Comparison of ENCODE assay signal across 3 cellular contexts in the genomic region with DNA sequence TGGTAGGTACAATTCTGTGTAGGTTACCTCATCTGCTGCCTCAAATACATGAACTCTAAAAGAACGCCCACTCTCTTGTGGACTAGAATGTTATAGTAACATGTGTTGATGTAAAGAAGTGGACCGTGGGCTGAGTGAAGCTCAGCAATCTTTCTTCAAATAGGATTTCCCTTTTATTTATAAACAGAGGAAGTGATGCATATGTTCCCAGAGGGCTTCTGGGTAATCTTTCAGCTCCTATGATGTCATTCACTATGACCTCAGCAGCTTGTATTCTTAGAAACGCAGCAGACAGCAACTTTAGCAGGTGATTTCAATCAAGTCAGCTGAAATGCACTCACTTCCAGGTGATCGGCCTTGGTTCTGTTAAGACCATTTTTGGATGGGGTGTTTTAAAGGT.
TF ChIP-seq lines count a peak whose summit lies in the region.

No MANE protein-coding gene starts in this region.

TF ChIP-seq in HEK293, 187 proteins besides CTCF, POLR2A, EP300 and RAD21 (continues in another document):
- TF ChIP-seq REPIN1 (tag by site-specific recombination; IDR thresholded peaks at IDR 0.05; ENCODE audit: low read depth) (no peak), SALL2 (tag by site-specific recombination; IDR thresholded peaks at IDR 0.05; ENCODE audit: borderline replicate concordance) (no peak), ZNF311 (tag by site-specific recombination; IDR thresholded peaks at IDR 0.05; ENCODE audit: borderline replicate concordance) (no peak), ZNF221 (tag by site-specific recombination; IDR thresholded peaks at IDR 0.05; ENCODE audit: borderline replicate concordance) (no peak), ZBTB21 (tag by site-specific recombination; IDR thresholded peaks at IDR 0.05) (peak; percentile 96), ZNF654 (tag by site-specific recombination; IDR thresholded peaks at IDR 0.05; ENCODE audit: low read depth) (no peak), ZNF140 (tag by site-specific recombination; IDR thresholded peaks at IDR 0.05) (no peak), KLF9 (tag by site-specific recombination; IDR thresholded peaks at IDR 0.05; ENCODE audit: low read depth) (no peak), ZNF184 (tag by site-specific recombination; IDR thresholded peaks at IDR 0.05) (peak; percentile 70; the same call in 1 of the 2 replicates), MEIS1 (CRISPR knock-in tag; IDR thresholded peaks at IDR 0.05; ENCODE audit: borderline replicate concordance) (no peak), ZNF670 (tag by site-specific recombination; IDR thresholded peaks at IDR 0.05; ENCODE audit: low read depth) (no peak), ZNF701 (tag by site-specific recombination; IDR thresholded peaks at IDR 0.05) (no peak), ZNF585B (tag by site-specific recombination; IDR thresholded peaks at IDR 0.05) (no peak), ZFHX2 (tag by site-specific recombination; conservative IDR thresholded peaks at IDR 0.05) (peak; percentile 72), ZNF211 (tag by site-specific recombination; IDR thresholded peaks at IDR 0.05; ENCODE audit: low read depth) (no peak), SP2 (tag by site-specific recombination; IDR thresholded peaks at IDR 0.05) (no peak), ZFP69B (tag by site-specific recombination; IDR thresholded peaks at IDR 0.05) (peak; percentile 72)
- TF ChIP-seq, protein P1, sequence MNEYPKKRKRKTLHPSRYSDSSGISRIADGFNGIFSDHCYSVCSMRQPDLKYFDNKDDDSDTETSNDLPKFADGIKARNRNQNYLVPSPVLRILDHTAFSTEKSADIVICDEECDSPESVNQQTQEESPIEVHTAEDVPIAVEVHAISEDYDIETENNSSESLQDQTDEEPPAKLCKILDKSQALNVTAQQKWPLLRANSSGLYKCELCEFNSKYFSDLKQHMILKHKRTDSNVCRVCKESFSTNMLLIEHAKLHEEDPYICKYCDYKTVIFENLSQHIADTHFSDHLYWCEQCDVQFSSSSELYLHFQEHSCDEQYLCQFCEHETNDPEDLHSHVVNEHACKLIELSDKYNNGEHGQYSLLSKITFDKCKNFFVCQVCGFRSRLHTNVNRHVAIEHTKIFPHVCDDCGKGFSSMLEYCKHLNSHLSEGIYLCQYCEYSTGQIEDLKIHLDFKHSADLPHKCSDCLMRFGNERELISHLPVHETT (tag by site-specific recombination; IDR thresholded peaks at IDR 0.05), result peak; percentile 23; the same call in 1 of the 2 replicates
- TF ChIP-seq, protein P2, sequence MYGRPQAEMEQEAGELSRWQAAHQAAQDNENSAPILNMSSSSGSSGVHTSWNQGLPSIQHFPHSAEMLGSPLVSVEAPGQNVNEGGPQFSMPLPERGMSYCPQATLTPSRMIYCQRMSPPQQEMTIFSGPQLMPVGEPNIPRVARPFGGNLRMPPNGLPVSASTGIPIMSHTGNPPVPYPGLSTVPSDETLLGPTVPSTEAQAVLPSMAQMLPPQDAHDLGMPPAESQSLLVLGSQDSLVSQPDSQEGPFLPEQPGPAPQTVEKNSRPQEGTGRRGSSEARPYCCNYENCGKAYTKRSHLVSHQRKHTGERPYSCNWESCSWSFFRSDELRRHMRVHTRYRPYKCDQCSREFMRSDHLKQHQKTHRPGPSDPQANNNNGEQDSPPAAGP (tag by site-specific recombination; IDR thresholded peaks at IDR 0.05), result no peak
- TF ChIP-seq, protein P3, sequence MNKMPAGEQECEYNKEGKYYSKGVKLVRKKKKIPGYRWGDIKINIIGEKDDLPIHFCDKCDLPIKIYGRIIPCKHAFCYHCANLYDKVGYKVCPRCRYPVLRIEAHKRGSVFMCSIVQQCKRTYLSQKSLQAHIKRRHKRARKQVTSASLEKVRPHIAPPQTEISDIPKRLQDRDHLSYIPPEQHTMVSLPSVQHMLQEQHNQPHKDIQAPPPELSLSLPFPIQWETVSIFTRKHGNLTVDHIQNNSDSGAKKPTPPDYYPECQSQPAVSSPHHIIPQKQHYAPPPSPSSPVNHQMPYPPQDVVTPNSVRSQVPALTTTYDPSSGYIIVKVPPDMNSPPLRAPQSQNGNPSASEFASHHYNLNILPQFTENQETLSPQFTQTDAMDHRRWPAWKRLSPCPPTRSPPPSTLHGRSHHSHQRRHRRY (tag by site-specific recombination; IDR thresholded peaks at IDR 0.05), result no peak

TF ChIP-seq in HepG2, 621 proteins besides CTCF, POLR2A, EP300 and RAD21 (continues in another document):
- TF ChIP-seq ZNF256 (CRISPR knock-in tag; conservative IDR thresholded peaks at IDR 0.05) (no peak), NRL (CRISPR knock-in tag; IDR thresholded peaks at IDR 0.05; ENCODE audit: borderline replicate concordance) (no peak), ZNF598 (CRISPR knock-in tag; IDR thresholded peaks at IDR 0.05; ENCODE audit: borderline replicate concordance) (no peak), HDAC6 (IDR thresholded peaks at IDR 0.05; ENCODE audit: low read depth, low read length) (no peak), CREB1 (IDR thresholded peaks at IDR 0.05) (0 out of 2 replicates have a peak, but pooled peaks have one; percentile 23), CREB1 (CRISPR knock-in tag; IDR thresholded peaks at IDR 0.05) (no peak)
- TF ChIP-seq, protein P4, sequence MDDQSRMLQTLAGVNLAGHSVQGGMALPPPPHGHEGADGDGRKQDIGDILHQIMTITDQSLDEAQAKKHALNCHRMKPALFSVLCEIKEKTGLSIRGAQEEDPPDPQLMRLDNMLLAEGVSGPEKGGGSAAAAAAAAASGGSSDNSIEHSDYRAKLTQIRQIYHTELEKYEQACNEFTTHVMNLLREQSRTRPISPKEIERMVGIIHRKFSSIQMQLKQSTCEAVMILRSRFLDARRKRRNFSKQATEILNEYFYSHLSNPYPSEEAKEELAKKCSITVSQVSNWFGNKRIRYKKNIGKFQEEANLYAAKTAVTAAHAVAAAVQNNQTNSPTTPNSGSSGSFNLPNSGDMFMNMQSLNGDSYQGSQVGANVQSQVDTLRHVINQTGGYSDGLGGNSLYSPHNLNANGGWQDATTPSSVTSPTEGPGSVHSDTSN (CRISPR knock-in tag; IDR thresholded peaks at IDR 0.05; ENCODE audit: borderline replicate concordance), result no peak
- TF ChIP-seq, protein P5, sequence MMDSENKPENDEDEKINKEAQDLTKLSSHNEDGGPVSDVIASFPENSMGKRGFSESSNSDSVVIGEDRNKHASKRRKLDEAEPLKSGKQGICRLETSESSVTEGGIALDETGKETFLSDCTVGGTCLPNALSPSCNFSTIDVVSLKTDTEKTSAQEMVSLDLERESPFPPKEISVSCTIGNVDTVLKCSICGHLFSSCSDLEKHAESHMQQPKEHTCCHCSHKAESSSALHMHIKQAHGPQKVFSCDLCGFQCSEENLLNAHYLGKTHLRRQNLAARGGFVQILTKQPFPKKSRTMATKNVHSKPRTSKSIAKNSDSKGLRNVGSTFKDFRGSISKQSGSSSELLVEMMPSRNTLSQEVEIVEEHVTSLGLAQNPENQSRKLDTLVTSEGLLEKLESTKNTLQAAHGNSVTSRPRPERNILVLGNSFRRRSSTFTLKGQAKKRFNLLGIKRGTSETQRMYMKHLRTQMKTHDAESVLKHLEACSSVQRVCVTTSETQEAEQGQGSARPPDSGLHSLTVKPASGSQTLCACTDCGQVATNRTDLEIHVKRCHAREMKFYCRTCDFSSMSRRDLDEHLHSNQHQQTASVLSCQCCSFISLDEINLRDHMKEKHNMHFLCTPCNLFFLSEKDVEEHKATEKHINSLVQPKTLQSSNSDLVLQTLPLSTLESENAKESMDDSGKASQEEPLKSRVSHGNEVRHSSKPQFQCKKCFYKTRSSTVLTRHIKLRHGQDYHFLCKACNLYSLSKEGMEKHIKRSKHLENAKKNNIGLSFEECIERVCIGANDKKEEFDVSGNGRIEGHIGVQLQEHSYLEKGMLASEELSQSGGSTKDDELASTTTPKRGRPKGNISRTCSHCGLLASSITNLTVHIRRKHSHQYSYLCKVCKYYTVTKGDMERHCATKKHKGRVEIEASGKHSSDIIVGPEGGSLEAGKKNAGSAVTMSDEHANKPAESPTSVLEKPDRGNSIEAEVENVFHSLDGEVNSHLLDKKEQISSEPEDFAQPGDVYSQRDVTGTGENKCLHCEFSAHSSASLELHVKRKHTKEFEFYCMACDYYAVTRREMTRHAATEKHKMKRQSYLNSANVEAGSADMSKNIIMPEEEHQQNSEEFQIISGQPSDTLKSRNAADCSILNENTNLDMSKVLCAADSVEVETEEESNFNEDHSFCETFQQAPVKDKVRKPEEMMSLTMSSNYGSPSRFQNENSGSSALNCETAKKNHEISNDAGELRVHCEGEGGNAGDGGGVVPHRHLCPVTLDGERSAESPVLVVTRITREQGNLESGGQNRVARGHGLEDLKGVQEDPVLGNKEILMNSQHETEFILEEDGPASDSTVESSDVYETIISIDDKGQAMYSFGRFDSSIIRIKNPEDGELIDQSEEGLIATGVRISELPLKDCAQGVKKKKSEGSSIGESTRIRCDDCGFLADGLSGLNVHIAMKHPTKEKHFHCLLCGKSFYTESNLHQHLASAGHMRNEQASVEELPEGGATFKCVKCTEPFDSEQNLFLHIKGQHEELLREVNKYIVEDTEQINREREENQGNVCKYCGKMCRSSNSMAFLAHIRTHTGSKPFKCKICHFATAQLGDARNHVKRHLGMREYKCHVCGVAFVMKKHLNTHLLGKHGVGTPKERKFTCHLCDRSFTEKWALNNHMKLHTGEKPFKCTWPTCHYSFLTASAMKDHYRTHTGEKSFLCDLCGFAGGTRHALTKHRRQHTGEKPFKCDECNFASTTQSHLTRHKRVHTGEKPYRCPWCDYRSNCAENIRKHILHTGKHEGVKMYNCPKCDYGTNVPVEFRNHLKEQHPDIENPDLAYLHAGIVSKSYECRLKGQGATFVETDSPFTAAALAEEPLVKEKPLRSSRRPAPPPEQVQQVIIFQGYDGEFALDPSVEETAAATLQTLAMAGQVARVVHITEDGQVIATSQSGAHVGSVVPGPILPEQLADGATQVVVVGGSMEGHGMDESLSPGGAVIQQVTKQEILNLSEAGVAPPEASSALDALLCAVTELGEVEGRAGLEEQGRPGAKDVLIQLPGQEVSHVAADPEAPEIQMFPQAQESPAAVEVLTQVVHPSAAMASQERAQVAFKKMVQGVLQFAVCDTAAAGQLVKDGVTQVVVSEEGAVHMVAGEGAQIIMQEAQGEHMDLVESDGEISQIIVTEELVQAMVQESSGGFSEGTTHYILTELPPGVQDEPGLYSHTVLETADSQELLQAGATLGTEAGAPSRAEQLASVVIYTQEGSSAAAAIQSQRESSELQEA (CRISPR knock-in tag; IDR thresholded peaks at IDR 0.05; ENCODE audit: not compliant biosample characterization), result no peak

TF ChIP-seq in GM23338, 12 proteins besides CTCF, POLR2A, EP300 and RAD21 (continues in another document):
- TF ChIP-seq ZNF331 (CRISPR knock-in tag; IDR thresholded peaks at IDR 0.05; ENCODE audit: low read depth) (no peak), NANOG (IDR thresholded peaks at IDR 0.05; ENCODE audit: borderline replicate concordance) (no peak), JUNB (IDR thresholded peaks at IDR 0.05; ENCODE audit: unreplicated experiment) (no peak), POLR2AphosphoS5 (IDR thresholded peaks at IDR 0.05; ENCODE audit: low read depth) (no peak), ZNF114 (CRISPR knock-in tag; IDR thresholded peaks at IDR 0.05) (no peak), EZH2 (IDR thresholded peaks at IDR 0.05; ENCODE audit: low read depth, unreplicated experiment) (no peak), EZH2phosphoT487 (IDR thresholded peaks at IDR 0.05; ENCODE audit: unreplicated experiment) (no peak), STAT1 (IDR thresholded peaks at IDR 0.05; ENCODE audit: unreplicated experiment) (no peak)
- TF ChIP-seq, protein P6, sequence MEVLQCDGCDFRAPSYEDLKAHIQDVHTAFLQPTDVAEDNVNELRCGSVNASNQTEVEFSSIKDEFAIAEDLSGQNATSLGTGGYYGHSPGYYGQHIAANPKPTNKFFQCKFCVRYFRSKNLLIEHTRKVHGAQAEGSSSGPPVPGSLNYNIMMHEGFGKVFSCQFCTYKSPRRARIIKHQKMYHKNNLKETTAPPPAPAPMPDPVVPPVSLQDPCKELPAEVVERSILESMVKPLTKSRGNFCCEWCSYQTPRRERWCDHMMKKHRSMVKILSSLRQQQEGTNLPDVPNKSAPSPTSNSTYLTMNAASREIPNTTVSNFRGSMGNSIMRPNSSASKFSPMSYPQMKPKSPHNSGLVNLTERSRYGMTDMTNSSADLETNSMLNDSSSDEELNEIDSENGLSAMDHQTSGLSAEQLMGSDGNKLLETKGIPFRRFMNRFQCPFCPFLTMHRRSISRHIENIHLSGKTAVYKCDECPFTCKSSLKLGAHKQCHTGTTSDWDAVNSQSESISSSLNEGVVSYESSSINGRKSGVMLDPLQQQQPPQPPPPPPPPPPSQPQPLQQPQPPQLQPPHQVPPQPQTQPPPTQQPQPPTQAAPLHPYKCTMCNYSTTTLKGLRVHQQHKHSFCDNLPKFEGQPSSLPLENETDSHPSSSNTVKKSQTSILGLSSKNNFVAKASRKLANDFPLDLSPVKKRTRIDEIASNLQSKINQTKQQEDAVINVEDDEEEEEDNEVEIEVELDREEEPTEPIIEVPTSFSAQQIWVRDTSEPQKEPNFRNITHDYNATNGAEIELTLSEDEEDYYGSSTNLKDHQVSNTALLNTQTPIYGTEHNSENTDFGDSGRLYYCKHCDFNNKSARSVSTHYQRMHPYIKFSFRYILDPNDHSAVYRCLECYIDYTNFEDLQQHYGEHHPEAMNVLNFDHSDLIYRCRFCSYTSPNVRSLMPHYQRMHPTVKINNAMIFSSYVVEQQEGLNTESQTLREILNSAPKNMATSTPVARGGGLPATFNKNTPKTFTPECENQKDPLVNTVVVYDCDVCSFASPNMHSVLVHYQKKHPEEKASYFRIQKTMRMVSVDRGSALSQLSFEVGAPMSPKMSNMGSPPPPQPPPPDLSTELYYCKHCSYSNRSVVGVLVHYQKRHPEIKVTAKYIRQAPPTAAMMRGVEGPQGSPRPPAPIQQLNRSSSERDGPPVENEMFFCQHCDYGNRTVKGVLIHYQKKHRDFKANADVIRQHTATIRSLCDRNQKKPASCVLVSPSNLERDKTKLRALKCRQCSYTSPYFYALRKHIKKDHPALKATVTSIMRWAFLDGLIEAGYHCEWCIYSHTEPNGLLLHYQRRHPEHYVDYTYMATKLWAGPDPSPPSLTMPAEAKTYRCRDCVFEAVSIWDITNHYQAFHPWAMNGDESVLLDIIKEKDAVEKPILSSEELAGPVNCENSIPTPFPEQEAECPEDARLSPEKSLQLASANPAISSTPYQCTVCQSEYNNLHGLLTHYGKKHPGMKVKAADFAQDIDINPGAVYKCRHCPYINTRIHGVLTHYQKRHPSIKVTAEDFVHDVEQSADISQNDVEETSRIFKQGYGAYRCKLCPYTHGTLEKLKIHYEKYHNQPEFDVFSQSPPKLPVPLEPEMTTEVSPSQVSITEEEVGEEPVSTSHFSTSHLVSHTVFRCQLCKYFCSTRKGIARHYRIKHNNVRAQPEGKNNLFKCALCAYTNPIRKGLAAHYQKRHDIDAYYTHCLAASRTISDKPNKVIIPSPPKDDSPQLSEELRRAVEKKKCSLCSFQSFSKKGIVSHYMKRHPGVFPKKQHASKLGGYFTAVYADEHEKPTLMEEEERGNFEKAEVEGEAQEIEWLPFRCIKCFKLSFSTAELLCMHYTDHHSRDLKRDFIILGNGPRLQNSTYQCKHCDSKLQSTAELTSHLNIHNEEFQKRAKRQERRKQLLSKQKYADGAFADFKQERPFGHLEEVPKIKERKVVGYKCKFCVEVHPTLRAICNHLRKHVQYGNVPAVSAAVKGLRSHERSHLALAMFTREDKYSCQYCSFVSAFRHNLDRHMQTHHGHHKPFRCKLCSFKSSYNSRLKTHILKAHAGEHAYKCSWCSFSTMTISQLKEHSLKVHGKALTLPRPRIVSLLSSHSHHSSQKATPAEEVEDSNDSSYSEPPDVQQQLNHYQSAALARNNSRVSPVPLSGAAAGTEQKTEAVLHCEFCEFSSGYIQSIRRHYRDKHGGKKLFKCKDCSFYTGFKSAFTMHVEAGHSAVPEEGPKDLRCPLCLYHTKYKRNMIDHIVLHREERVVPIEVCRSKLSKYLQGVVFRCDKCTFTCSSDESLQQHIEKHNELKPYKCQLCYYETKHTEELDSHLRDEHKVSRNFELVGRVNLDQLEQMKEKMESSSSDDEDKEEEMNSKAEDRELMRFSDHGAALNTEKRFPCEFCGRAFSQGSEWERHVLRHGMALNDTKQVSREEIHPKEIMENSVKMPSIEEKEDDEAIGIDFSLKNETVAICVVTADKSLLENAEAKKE (CRISPR knock-in tag; IDR thresholded peaks at IDR 0.05), result no peak
